Comparison of ENCODE assay signal across 32 cellular contexts in the genomic region with DNA sequence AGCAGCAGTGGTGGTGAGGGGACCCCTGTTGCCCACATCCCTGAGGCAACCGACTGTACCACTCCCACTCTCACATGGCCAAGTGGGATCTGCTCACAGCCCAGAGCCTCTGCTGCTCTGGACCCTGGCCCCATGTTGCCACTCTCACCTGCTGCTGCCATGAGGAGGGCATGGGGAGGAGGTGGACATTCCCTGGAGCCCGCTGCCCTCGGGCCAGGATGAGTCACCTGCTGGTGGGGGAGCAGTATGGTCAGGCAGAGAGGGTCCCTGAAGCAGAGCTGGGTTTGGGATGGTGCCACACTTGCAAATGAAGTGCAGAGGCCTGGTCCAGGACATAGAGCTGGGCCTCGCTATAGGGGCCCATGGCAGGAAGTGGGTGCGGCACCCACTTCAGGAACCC. TPM values are rescaled to one million over a fixed set of nuclear protein-coding genes. Genes with fewer than 3 reads are reported as not detected.
"Had no signal": no experiment of that assay in that cellular context is flagged by ENCODE, and none has a peak within 500 bp of the region (broad histone marks: within the 10 kb centered on the region; RNA-seq: fewer than 3 reads in every experiment).

No MANE protein-coding gene starts in this region.

- ATAC-seq: activated CD8-positive, alpha-beta T cell treated with anti-CD3 and anti-CD28 coated beads for 36 hours; activated naive CD8-positive, alpha-beta T cell treated with anti-CD3 and anti-CD28 coated beads, Interleukin-2, amount 50 U/mL, for 24 hours; activated T-cell treated with anti-CD3 and anti-CD28 coated beads, Interleukin-2, amount 50 U/mL, for 4 hours; activated T-cell treated with anti-CD3 and anti-CD28 coated beads, Interleukin-2, amount 50 U/mL, for 72 hours; activated T-helper 17 cell treated with anti-CD3 and anti-CD28 coated beads, Interleukin-2, amount 50 U/mL, for 72 hours had no signal

- H3K9me3 ChIP-seq: ascending aorta had no signal

- H3K4me3 ChIP-seq: ascending aorta, cardiac muscle cell had no signal

- H3K4me1 ChIP-seq: ascending aorta had no signal

- DNase-seq: activated B cell treated with CpG ODN at 0.5 μM for 24 hours; activated CD4-positive, alpha-beta memory T cell treated with anti-CD3 and anti-CD28 coated beads for 36 hours; activated CD4-positive, alpha-beta T cell treated with anti-CD3 and anti-CD28 coated beads for 4 hours; activated CD4-positive, alpha-beta T cell treated with anti-CD3 and anti-CD28 coated beads, Interleukin-2, amount 10 ng/mL, durations not matched to agents 24 days and 14 days; activated CD4-positive, alpha-beta T cell treated with anti-CD3 and anti-CD28 coated beads, Interleukin-2, amount 50 U/mL, for 1 hour; activated CD4-positive, alpha-beta T cell treated with anti-CD3 and anti-CD28 coated beads, Interleukin-2, amount 50 U/mL, for 4 hours; activated CD4-positive, CD25-positive, alpha-beta regulatory T cell treated with anti-CD3 and anti-CD28 coated beads, Interleukin-2, amount 50 U/mL, for 72 hours; activated CD8-positive, alpha-beta memory T cell treated with anti-CD3 and anti-CD28 coated beads, Interleukin-2, amount 50 U/mL, for 4 hours; activated CD8-positive, alpha-beta T cell treated with anti-CD3 and anti-CD28 coated beads for 36 hours; activated effector memory CD4-positive, alpha-beta T cell treated with anti-CD3 and anti-CD28 coated beads, Interleukin-2, amount 50 U/mL, for 16 hours; activated naive CD4-positive, alpha-beta T cell treated with anti-CD3 and anti-CD28 coated beads, Interleukin-2, amount 10 ng/mL, durations not matched to agents 7 days and 5 days; activated naive CD4-positive, alpha-beta T cell treated with Interleukin-2 at 50 U/mL for 16 hours; activated naive CD8-positive, alpha-beta T cell treated with anti-CD3 and anti-CD28 coated beads, Interleukin-2, amount 10 ng/mL, durations not matched to agents 7 days and 5 days; activated naive CD8-positive, alpha-beta T cell treated with anti-CD3 and anti-CD28 coated beads, Interleukin-2, amount 50 U/mL, for 24 hours; activated T-cell treated with anti-CD3 and anti-CD28 coated beads for 4 hours; activated T-cell treated with anti-CD3 and anti-CD28 coated beads, Interleukin-2, amount 50 U/mL, for 1 hour; activated T-cell treated with anti-CD3 and anti-CD28 coated beads, Interleukin-2, amount 50 U/mL, for 4 hours; activated T-cell treated with anti-CD3 and anti-CD28 coated beads, Interleukin-2, amount 50 U/mL, for 72 hours; amygdala; anterior cingulate cortex; caudate nucleus; SW 1271; T-helper 1 cell; T-helper 2 cell; T-helper 9 cell had no signal

- H3K27me3 ChIP-seq: ascending aorta, cardiac muscle cell had no signal

- H3K36me3 ChIP-seq: ascending aorta, cardiac muscle cell had no signal

- H3K27ac ChIP-seq: ascending aorta, cardiac muscle cell, VCaP had no signal

RNA-seq across cellular contexts. Expression of a gene that starts 26.1 kb away (rescaled TPM):
- total RNA-seq: activated B cell treated with CpG ODN at 0.5 μM for 24 hours; activated CD4-positive, alpha-beta memory T cell treated with anti-CD3 and anti-CD28 coated beads for 36 hours; activated CD4-positive, alpha-beta T cell treated with anti-CD3 and anti-CD28 coated beads, Interleukin-2, amount 10 ng/mL, durations not matched to agents 24 days and 14 days; activated CD8-positive, alpha-beta memory T cell treated with anti-CD3 and anti-CD28 coated beads for 36 hours; activated CD8-positive, alpha-beta T cell treated with anti-CD3 and anti-CD28 coated beads for 36 hours; activated naive CD8-positive, alpha-beta T cell treated with anti-CD3 and anti-CD28 coated beads, Interleukin-2, amount 10 ng/mL, durations not matched to agents 7 days and 5 days; activated T-cell treated with anti-CD3 and anti-CD28 coated beads, Interleukin-2, amount 50 U/mL, for 4 hours; activated T-helper 1 cell treated with anti-CD3 and anti-CD28 coated beads, Interleukin-12 subunit alpha, Interleukin-12 subunit beta, Interleukin-2, Interleukin-4 antibody, amounts not matched to agents 30 ng/mL and 10 ng/mL and 1 ng/mL, durations not matched to agents 14 hours and 24 hours and 36 hours; activated T-helper 17 cell treated with anti-CD3 and anti-CD28 coated beads, Interleukin-2, amount 50 U/mL, for 72 hours; ascending aorta had no signal
- polyA plus RNA-seq: adipose tissue had no signal
